Comparison of ENCODE assay signal across 29 cellular contexts in the genomic region with DNA sequence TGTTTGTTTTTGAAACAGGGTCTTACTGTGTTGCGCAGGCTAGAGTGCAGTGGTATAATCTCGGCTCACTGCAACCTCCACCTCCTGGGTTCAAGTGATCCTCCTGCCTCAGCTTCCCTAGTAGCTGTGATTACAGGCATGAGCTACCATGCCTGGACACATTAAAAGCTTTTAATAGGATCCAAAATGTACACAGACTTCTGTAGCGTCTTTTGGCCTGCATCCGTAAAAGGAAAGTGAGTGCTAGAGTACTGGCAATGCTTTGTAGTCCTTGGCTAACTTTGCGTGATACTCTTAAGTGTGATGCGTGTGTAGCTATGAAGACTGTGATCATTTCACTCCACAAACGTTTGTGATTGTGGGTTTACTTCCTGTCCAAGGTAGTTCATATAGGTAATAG. TPM values are rescaled to one million over a fixed set of nuclear protein-coding genes. Genes with fewer than 3 reads are reported as not detected.
DNase-seq lines count a peak whose midpoint lies in the region; ATAC-seq and TF ChIP-seq lines count a peak whose summit lies in the region.
"Had no signal": no experiment of that assay in that cellular context is flagged by ENCODE, and none has a peak within 500 bp of the region (broad histone marks: within the 10 kb centered on the region; RNA-seq: fewer than 3 reads in every experiment).

No MANE protein-coding gene starts in this region.

- H3K36me3 ChIP-seq in HEK293 (ENCODE audit: control insufficient read depth in 2 of 2, insufficient read depth in 1 of 2, low read length in 2 of 2) = no peaks in the 10 kb centered on the region; a peak in 1 of 3 replicates
- no peaks in the 10 kb centered on the region for H3K36me3 ChIP-seq in psoas muscle (ENCODE audit: insufficient read depth in 1 of 2, low read depth in 1 of 2)
- H3K36me3 ChIP-seq in spleen = peaks cover 0 to 14% (median under 1%) of the 10 kb centered on the region in 6 donors
- H3K36me3 ChIP-seq in CD8-positive, alpha-beta memory T cell (ENCODE audit: insufficient read depth, low read length) = no peaks in the 10 kb centered on the region
- H3K36me3 ChIP-seq: BE2C had no signal

- WGBS in psoas muscle, 3 donors = 34 to 60% (median 37%) methylated on average over 7 of the region's 7 CpGs
- 71 to 80% (median 77%) methylated on average over 7 of the region's 7 CpGs for WGBS in spleen, 5 donors

- peak overlapping the region in 1 of 8 donors; percentile 41 for H3K27ac Mint-ChIP-seq in CD8-positive, alpha-beta memory T cell
- H3K27ac Mint-ChIP-seq: activated CD4-positive, alpha-beta memory T cell treated with anti-CD3 and anti-CD28 coated beads for 36 hours; activated naive CD4-positive, alpha-beta T cell treated with anti-CD3 and anti-CD28 coated beads for 36 hours; memory B cell; T-helper 17 cell had no signal

- no peak overlapping the region for H3K27ac ChIP-seq in HEK293 (ENCODE audit: extremely low read depth, low read depth, low read length)
- peak overlapping the region; percentile 55 for H3K27ac ChIP-seq in psoas muscle
- H3K27ac ChIP-seq in spleen = no peak overlapping the region
- H3K27ac ChIP-seq in caudate nucleus (ENCODE audit: low read depth, low read length) = no peak overlapping the region
- no peak overlapping the region for H3K27ac ChIP-seq in CD8-positive, alpha-beta memory T cell (ENCODE audit: low read depth, low read length)
- H3K27ac ChIP-seq: esophagus squamous epithelium, KMS-11, SK-N-MC had no signal

- H3K4me1 ChIP-seq in HEK293 (ENCODE audit: control insufficient read depth, insufficient read depth, low read length) (peaks cover 23% of the 10 kb centered on the region), psoas muscle (peaks cover 62% of the 10 kb centered on the region), spleen (peaks cover 13 to 70% (median 41%) of the 10 kb centered on the region in 6 donors)
- no peaks in the 10 kb centered on the region for H3K4me1 ChIP-seq in CD8-positive, alpha-beta memory T cell (ENCODE audit: insufficient read depth, low read length)
- H3K4me1 ChIP-seq: BE2C had no signal

- peak; percentile 35 to 65 (median 50) for ATAC-seq in psoas muscle
- ATAC-seq: GM12878, left colon, T-helper 17 cell had no signal

- peaks cover 49 to 65% (median 64%) of the 10 kb centered on the region in 3 donors for H3K4me1 Mint-ChIP-seq in CD8-positive, alpha-beta memory T cell

- CTCF ChIA-PET in HEK293 (lab: Yijun Ruan, JAX) = interaction anchor here (0.7 kb wide), 1 partner anchor 454 kb away, joined by 5 read pairs; no protein-coding TSS in a partner anchor
- CTCF ChIA-PET in CD8-positive, alpha-beta memory T cell (lab: Charles Lee) = no interaction called here

- H3K4me3 ChIP-seq in AG10803 (ENCODE audit: low read length) (no peak overlapping the region), HEK293 (ENCODE audit: low read depth, low read length) (no peak overlapping the region), fibroblast of mammary gland (ENCODE audit: control insufficient read depth, low read depth, low read length) (no peak overlapping the region), psoas muscle (no peak overlapping the region), spleen (no peak overlapping the region)
- no peak overlapping the region for H3K4me3 ChIP-seq in CD8-positive, alpha-beta memory T cell (ENCODE audit: low read length)
- H3K4me3 ChIP-seq: esophagus squamous epithelium, GM12878, SK-N-MC had no signal

- DNase-seq in AG10803 (ENCODE audit: low read depth) (peak; percentile 31), fibroblast of mammary gland (ENCODE audit: low read depth) (peak; percentile 26), psoas muscle (no peak), spleen (no peak), caudate nucleus (lab: John Stamatoyannopoulos, UW) (no peak)
- no peak for DNase-seq in CD8-positive, alpha-beta memory T cell
- DNase-seq: ACHN; activated CD4-positive, alpha-beta memory T cell treated with anti-CD3 and anti-CD28 coated beads for 36 hours; activated CD4-positive, CD25-positive, alpha-beta regulatory T cell treated with anti-CD3 and anti-CD28 coated beads, Interleukin-2, amount 50 U/mL, for 72 hours; activated CD8-positive, alpha-beta memory T cell treated with anti-CD3 and anti-CD28 coated beads, Interleukin-2, amount 50 U/mL, for 4 hours; activated naive CD4-positive, alpha-beta T cell treated with anti-CD3 and anti-CD28 coated beads for 36 hours; BE2C; DMS153; esophagus squamous epithelium; hypothalamus; left colon; MM.1S; NCI-H1417; NCI-H2029; NCI-H524; NK-92 treated with Interleukin-12 subunit alpha and Interleukin-12 subunit beta, amount 100 ng/mL, for 24 hours; stimulated activated naive CD4-positive, alpha-beta T cell treated with Interleukin-2 at 50 U/mL for 16 hours; T-helper 17 cell had no signal

- peaks cover 0 to 36% (median 16%) of the 10 kb centered on the region in 3 donors for H3K36me3 Mint-ChIP-seq in CD8-positive, alpha-beta memory T cell

- no peaks in the 10 kb centered on the region for H3K9me3 ChIP-seq in HEK293 (ENCODE audit: control insufficient read depth, insufficient read depth, low read depth, low read length)
- H3K9me3 ChIP-seq in psoas muscle = no peaks in the 10 kb centered on the region
- no peaks in the 10 kb centered on the region for H3K9me3 ChIP-seq in spleen
- no peaks in the 10 kb centered on the region for H3K9me3 ChIP-seq in CD8-positive, alpha-beta memory T cell (ENCODE audit: low read length)
- H3K9me3 ChIP-seq: BE2C, esophagus squamous epithelium had no signal

- H3K27me3 ChIP-seq in psoas muscle (ENCODE audit: insufficient read depth in 3 of 3, low read length in 2 of 3) = no peaks in the 10 kb centered on the region
- no peaks in the 10 kb centered on the region for H3K27me3 ChIP-seq in spleen (replicated peaks in 1 of 7)
- no peaks in the 10 kb centered on the region for H3K27me3 ChIP-seq in CD8-positive, alpha-beta memory T cell (ENCODE audit: insufficient read depth, low read length, poor library complexity, severe bottlenecking)
- H3K27me3 ChIP-seq: BE2C, esophagus squamous epithelium had no signal

- POLR2A ChIA-PET in HEK293 (lab: Yijun Ruan, JAX) = no interaction called here
- POLR2A ChIA-PET in CD8-positive, alpha-beta memory T cell (lab: Charles Lee) = no interaction called here

- no peak overlapping the region for H3K4me3 Mint-ChIP-seq in CD8-positive, alpha-beta memory T cell
- H3K4me3 Mint-ChIP-seq: activated CD4-positive, alpha-beta memory T cell treated with anti-CD3 and anti-CD28 coated beads for 36 hours; activated naive CD4-positive, alpha-beta T cell treated with anti-CD3 and anti-CD28 coated beads for 36 hours; brain; memory B cell; T-helper 17 cell had no signal

- intact Hi-C loops in psoas muscle (cut with DNase I) (no loop called here), spleen (cut with DNase I; ENCODE audit: low total_unique reads) (no loop called here)

- TF ChIP-seq POLR2A in spleen (IDR thresholded peaks at IDR 0.05) = no peak

- H3K27me3 Mint-ChIP-seq in CD8-positive, alpha-beta memory T cell = no peaks in the 10 kb centered on the region
- H3K27me3 Mint-ChIP-seq: activated CD4-positive, alpha-beta memory T cell treated with anti-CD3 and anti-CD28 coated beads for 36 hours; brain; memory B cell; T-helper 17 cell had no signal

- H3K9me3 Mint-ChIP-seq in CD8-positive, alpha-beta memory T cell = no peaks in the 10 kb centered on the region
- H3K9me3 Mint-ChIP-seq: activated CD4-positive, alpha-beta memory T cell treated with anti-CD3 and anti-CD28 coated beads for 36 hours; activated naive CD4-positive, alpha-beta T cell treated with anti-CD3 and anti-CD28 coated beads for 36 hours; brain; memory B cell had no signal

- TF ChIP-seq CTCF in AG10803 (conservative IDR thresholded peaks at IDR 0.05; ENCODE audit: low read length) (no peak), HEK293 (tag by site-specific recombination; IDR thresholded peaks at IDR 0.05) (no peak), fibroblast of mammary gland (conservative IDR thresholded peaks at IDR 0.05; ENCODE audit: control insufficient read depth, insufficient read depth, low read depth, low read length) (no peak), psoas muscle (IDR thresholded peaks at IDR 0.05) (no peak), spleen (IDR thresholded peaks at IDR 0.05 in 8 of 11, conservative IDR thresholded peaks at IDR 0.05 in 3 of 11) (no peak)

TF ChIP-seq in HEK293, 187 proteins besides CTCF, POLR2A, EP300 and RAD21:
- peak; percentile 93 for TF ChIP-seq OSR2 (tag by site-specific recombination; IDR thresholded peaks at IDR 0.05)
- no peak for TF ChIP-seq ZNF677 (tag by site-specific recombination; IDR thresholded peaks at IDR 0.05)

RNA-seq across cellular contexts. Expression of gene ZRANB1, which starts 13.3 kb away (rescaled TPM):
- 10 to 100 TPM; 25.7 to 81.4 (median 53.1) TPM for total RNA-seq in psoas muscle
- polyA plus RNA-seq in psoas muscle = 100 to 1,000 TPM in 1 of 3 donors, 10 to 100 TPM in 2; 20.9 to 115 (median 57.3) TPM
- 10 to 100 TPM; 16.1 to 28.8 (median 20.3) TPM for total RNA-seq in spleen
- 1 to 10 TPM; 5.0 to 8.0 (median 5.3) TPM for polyA plus RNA-seq in spleen
- 10 to 100 TPM; 16.7 to 16.9 TPM for total RNA-seq in CD8-positive, alpha-beta memory T cell
- 11.8 TPM for polyA plus RNA-seq in CD8-positive, alpha-beta memory T cell

Comparison
In these comparisons a context has a peak if more than half of its experiments do, and no peak if none do; other contexts are left out.
1. DNase-seq: peak in AG10803 (single experiment) and fibroblast of mammary gland (single experiment); none in psoas muscle (0 of 2), spleen (single experiment), caudate nucleus (0 of 61) and CD8-positive, alpha-beta memory T cell (0 of 5).